In the genomic region with DNA sequence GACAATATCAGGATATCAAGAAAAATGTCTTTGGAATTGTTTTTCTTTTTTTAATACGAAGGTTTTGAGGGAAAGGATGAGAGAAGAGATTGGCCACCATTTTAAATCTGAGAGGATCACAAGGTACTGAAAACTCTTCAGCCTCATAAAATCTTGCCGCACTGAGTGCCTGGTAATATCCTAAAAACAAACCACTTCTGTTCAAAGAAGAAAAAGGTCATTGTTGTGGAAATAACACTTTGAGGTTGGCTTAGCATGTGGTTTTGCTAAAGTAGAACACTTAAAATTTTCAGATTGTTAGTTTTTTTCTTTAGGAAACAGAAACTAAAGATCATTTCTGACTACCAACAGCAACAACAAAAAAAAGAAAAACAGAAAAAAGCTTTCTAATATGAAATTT, we compare ENCODE assay signal across 21 cellular contexts. TPM values are rescaled to one million over a fixed set of nuclear protein-coding genes. Genes with fewer than 3 reads are reported as not detected.
DNase-seq lines count a peak whose midpoint lies in the region; ATAC-seq lines count a peak whose summit lies in the region.
"Had no signal": no experiment of that assay in that cellular context is flagged by ENCODE, and none has a peak within 500 bp of the region (broad histone marks: within the 10 kb centered on the region; RNA-seq: fewer than 3 reads in every experiment).

No MANE protein-coding gene starts in this region.

- H3K27ac ChIP-seq in angular gyrus (ENCODE audit: low read depth, low read length), result peak overlapping the region; percentile 3
- H3K27ac ChIP-seq: KMS-11, skin epidermis had no signal

- ATAC-seq in HG02610 (IDR thresholded peaks at IDR 0.05; ENCODE audit: unreplicated experiment) (peak; percentile 62), sciatic nerve (peak; percentile 66)
- ATAC-seq: Panc1 had no signal

- DNase-seq in NCI-H2107 treated with DMSO at 0.1 percent for 48 hours (lab: John Stamatoyannopoulos, UW; ENCODE audit: unreplicated experiment) (peak; percentile 29), NCI-H2107 (lab: John Stamatoyannopoulos, UW) (no peak), sciatic nerve (ENCODE audit: low spot score) (no peak), EL (no peak), NCI-H146 (lab: John Stamatoyannopoulos, UW) (no peak), SK-N-DZ (ENCODE audit: low spot score) (no peak)
- DNase-seq: 8988T; activated CD4-positive, CD25-positive, alpha-beta regulatory T cell treated with anti-CD3 and anti-CD28 coated beads, Interleukin-2, amount 50 U/mL, for 72 hours; activated T-cell treated with anti-CD3 and anti-CD28 coated beads, Interleukin-2, amount 50 U/mL, for 24 hours; amniotic stem cell; COR-L47; GF-D8; mesenchymal stem cell; NCI-H526 had no signal

- intact Hi-C loops in sciatic nerve (cut with DNase I), result no loop called here

RNA-seq across cellular contexts. Expression of gene CLDN22, which starts 1.0 kb away (rescaled TPM):
- total RNA-seq in sciatic nerve, result not detected
- 0.22 TPM in 1 of 2 replicates, not detected in the other for polyA plus RNA-seq in SK-N-DZ (2014; cell fraction: cytosol; rRNA removed)
- polyA plus RNA-seq in SK-N-DZ (2014; cell fraction: nucleus; rRNA removed), result not detected in 2 replicates
- total RNA-seq: dermis microvascular lymphatic vessel endothelial cell; T-helper 1 cell treated with Interleukin-12 subunit alpha and Interleukin-12 subunit beta and Interleukin-4 antibody, amounts not matched to agents 30 ng/mL and 1 ng/mL, for 36 hours had no signal

RNA-seq across cellular contexts. Expression of gene CLDN24, which starts 1.1 kb away (rescaled TPM):
- total RNA-seq in sciatic nerve, result not detected
- polyA plus RNA-seq in SK-N-DZ (2014; cell fraction: cytosol; rRNA removed), result not detected in 2 replicates
- polyA plus RNA-seq in SK-N-DZ (2014; cell fraction: nucleus; rRNA removed), result not detected in 2 replicates
- total RNA-seq: dermis microvascular lymphatic vessel endothelial cell; T-helper 1 cell treated with Interleukin-12 subunit alpha and Interleukin-12 subunit beta and Interleukin-4 antibody, amounts not matched to agents 30 ng/mL and 1 ng/mL, for 36 hours had no signal
